ENCODE assay signal across 15 cellular contexts in genomic region chr4:169060396-169061081, GRCh38. TPM values are rescaled to one million over a fixed set of nuclear protein-coding genes. Genes with fewer than 3 reads are reported as not detected.
DNase-seq lines count a peak whose midpoint lies in the region; ATAC-seq, FAIRE-seq and TF ChIP-seq lines count a peak whose summit lies in the region.
"Had no signal": no experiment of that assay in that cellular context is flagged by ENCODE, and none has a peak within 500 bp of the region (broad histone marks: within the 10 kb centered on the region; RNA-seq: fewer than 3 reads in every experiment).

No MANE protein-coding gene starts in this region.

- no peaks in the 10 kb centered on the region for H3K36me3 Mint-ChIP-seq in nephron (ENCODE audit: low read depth)
- H3K36me3 Mint-ChIP-seq: CD8-positive, alpha-beta T cell had no signal

- peaks cover 3% of the 10 kb centered on the region for H3K27me3 Mint-ChIP-seq in nephron (ENCODE audit: low read depth)

- H3K36me3 ChIP-seq in tibial nerve (no peaks in the 10 kb centered on the region), adrenal gland (replicated peaks in 1 of 2) (no peaks in the 10 kb centered on the region)
- H3K36me3 ChIP-seq: MG63, WERI-Rb-1 had no signal

- TF ChIP-seq CTCF in fibroblast of villous mesenchyme (IDR thresholded peaks at IDR 0.05; ENCODE audit: insufficient read depth, low read depth, low read length) (no peak), nephron (IDR thresholded peaks at IDR 0.05; ENCODE audit: unreplicated experiment in 3 of 3) (no peak), tibial nerve (IDR thresholded peaks at IDR 0.05) (no peak), adrenal gland (IDR thresholded peaks at IDR 0.05) (no peak), D721Med (IDR thresholded peaks at IDR 0.05; ENCODE audit: insufficient read depth, missing control alignments) (no peak)

- H3K9me3 ChIP-seq in tibial nerve = no peaks in the 10 kb centered on the region
- H3K9me3 ChIP-seq in adrenal gland (replicated peaks in 1 of 3) = no peaks in the 10 kb centered on the region
- H3K9me3 ChIP-seq: MG63 had no signal

- no peak for FAIRE-seq in D721Med (lab: Jason Lieb, UNC)
- FAIRE-seq: GM18507 had no signal

- peak overlapping the region; percentile 78 to 92 (median 80) for H3K27ac Mint-ChIP-seq in nephron
- H3K27ac Mint-ChIP-seq: CD8-positive, alpha-beta T cell had no signal

- WGBS in adipose tissue, 3 donors = 44 to 73% (median 53%) methylated on average over 9 of the region's 9 CpGs
- 45 to 55% methylated on average over 9 of the region's 9 CpGs for WGBS in tibial nerve, 2 donors
- WGBS in adrenal gland, 4 donors = 72 to 85% (median 75%) methylated on average over 8 to 9 of the region's 9 CpGs

- ATAC-seq in GM19455 (IDR thresholded peaks at IDR 0.05; ENCODE audit: unreplicated experiment) = no peak
- ATAC-seq: CD8-positive, alpha-beta T cell; HCT116 had no signal

- H3K9me3 Mint-ChIP-seq in nephron = no peaks in the 10 kb centered on the region
- H3K9me3 Mint-ChIP-seq: CD8-positive, alpha-beta T cell had no signal

- peaks cover 31% of the 10 kb centered on the region for H3K4me1 Mint-ChIP-seq in nephron

- TF ChIP-seq EP300 in tibial nerve (IDR thresholded peaks at IDR 0.05) = no peak

- TF ChIP-seq POLR2A in tibial nerve (IDR thresholded peaks at IDR 0.05) (no peak), adrenal gland (IDR thresholded peaks at IDR 0.05) (no peak)

- intact Hi-C loops in adrenal gland (cut with DNase I) = no loop called here

- H3K27ac ChIP-seq in adipose tissue (ENCODE audit: low read depth, low read length) (peak overlapping the region; percentile 42), tibial nerve (peak overlapping the region; percentile 32 to 87 (median 56)), adrenal gland (no peak overlapping the region)
- H3K27ac ChIP-seq: WERI-Rb-1 had no signal

- no peak overlapping the region for H3K4me3 Mint-ChIP-seq in nephron
- H3K4me3 Mint-ChIP-seq: CD8-positive, alpha-beta T cell had no signal

- peaks cover 0 to 44% (median 7%) of the 10 kb centered on the region in 4 donors for H3K4me1 ChIP-seq in tibial nerve
- H3K4me1 ChIP-seq in adrenal gland (replicated peaks in 1 of 2) = peaks cover 4 to 15% of the 10 kb centered on the region in 2 donors

- H3K4me3 ChIP-seq in fibroblast of villous mesenchyme (ENCODE audit: low read depth, low read length) (no peak overlapping the region), tibial nerve (no peak overlapping the region), adrenal gland (no peak overlapping the region)
- H3K4me3 ChIP-seq: MG63 had no signal

- DNase-seq in fibroblast of villous mesenchyme (ENCODE audit: low read depth) (peak; percentile 50), tibial nerve (ENCODE audit: low spot score in 2 of 2) (no peak), adrenal gland (no peak), NCI-H2227 (lab: John Stamatoyannopoulos, UW; ENCODE audit: unreplicated experiment) (no peak), D721Med (ENCODE audit: insufficient read length, low spot score) (no peak)
- DNase-seq: CD8-positive, alpha-beta T cell; kidney glomerular epithelial cell; MG63; NCI-H2107; WERI-Rb-1 had no signal

- H3K27me3 ChIP-seq in tibial nerve = no peaks in the 10 kb centered on the region
- no peaks in the 10 kb centered on the region for H3K27me3 ChIP-seq in adrenal gland
- H3K27me3 ChIP-seq: MG63 had no signal

RNA-seq across cellular contexts. Expression of gene CBR4, which starts 50.5 kb away (rescaled TPM):
- 1 to 10 TPM; 4.6 to 8.5 (median 5.4) TPM for polyA plus RNA-seq in adipose tissue
- 14.8 and 23.3 TPM in 2 replicates for total RNA-seq in fibroblast of villous mesenchyme
- 10 to 100 TPM; 20.4 to 25.6 (median 24.7) TPM for total RNA-seq in tibial nerve
- total RNA-seq in adrenal gland = 10 to 100 TPM; 13.2 to 33.5 (median 22.4) TPM
- 10 to 100 TPM in 2 of 3 donors, 1 to 10 TPM in 1; 9.6 to 23.3 (median 14.6) TPM for polyA plus RNA-seq in adrenal gland

Comparison
In these comparisons a context has a peak if more than half of its experiments do, and no peak if none do; other contexts are left out.
1. H3K27ac ChIP-seq: peak in adipose tissue (single experiment) and tibial nerve (4 of 4); none in adrenal gland (0 of 5).